In the genomic region with DNA sequence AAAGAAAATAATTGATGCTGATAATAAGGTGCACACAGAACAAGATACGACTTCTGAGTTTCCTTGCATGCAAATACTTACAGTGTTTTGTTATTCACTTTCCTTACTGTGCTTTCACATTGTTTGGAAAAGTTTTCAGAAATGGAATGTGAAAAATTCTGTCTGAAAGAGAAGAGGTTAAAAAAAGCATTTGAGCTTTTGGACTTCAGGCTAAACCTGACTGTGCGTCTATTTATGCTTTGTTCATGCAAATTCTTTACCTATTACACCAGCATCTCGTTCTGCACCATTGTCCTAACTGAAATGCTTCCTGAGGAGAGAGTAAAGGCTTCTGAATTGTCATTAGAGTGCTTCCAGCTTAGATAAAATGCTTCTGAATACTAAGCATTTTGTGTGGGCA, we compare ENCODE assay signal across 22 cellular contexts.
A peak's percentile ranks its signal among the peaks of the same experiment; 100 is the strongest.
DNase-seq lines count a peak whose midpoint lies in the region; ATAC-seq, FAIRE-seq and TF ChIP-seq lines count a peak whose summit lies in the region.
"Had no signal": no experiment of that assay in that cellular context is flagged by ENCODE, and none has a peak within 500 bp of the region (broad histone marks: within the 10 kb centered on the region; RNA-seq: fewer than 3 reads in every experiment).

No MANE protein-coding gene starts in this region.

- no peaks in the 10 kb centered on the region for H3K9me2 ChIP-seq in PC-9 (ENCODE audit: insufficient read depth)

- H2AFZ ChIP-seq in H1 (ENCODE audit: low read length) (no peak overlapping the region), PC-9 (no peak overlapping the region)

- no peak overlapping the region for H3K4ac ChIP-seq in H1 (replicated peaks; ENCODE audit: insufficient read length, low read depth, low read length)

- BruUV-seq in PC-9 (replicated peaks; lab: Mats Ljungman, UMichigan) = no TSS peak

- H3K36me3 ChIP-seq in H1 (ENCODE audit: control insufficient read depth in 2 of 4, insufficient read depth in 4 of 4, low read length in 3 of 4) (no peaks in the 10 kb centered on the region), left lung (no peaks in the 10 kb centered on the region), PC-9 (ENCODE audit: low read depth) (no peaks in the 10 kb centered on the region), esophagus squamous epithelium (no peaks in the 10 kb centered on the region)
- H3K36me3 ChIP-seq: left ventricle myocardium inferior, vagina had no signal

- no peak overlapping the region for H2BK15ac ChIP-seq in H1 (ENCODE audit: low read length)

- H3F3A ChIP-seq in PC-9 (ENCODE audit: insufficient read depth, low read depth) = no peaks in the 10 kb centered on the region

- WGBS in H1 (ENCODE audit: extremely low coverage in 1 of 2, insufficient coverage in 1 of 2, insufficient read length in 1 of 2, insufficient replicate concordance in 2 of 2, low coverage in 1 of 2, low lambda C conversion rate in 2 of 2, missing lambda C conversion rate in 1 of 2), 2 experiments = 8% methylated on average over 3 of the region's 3 CpGs; no CpG with 5 or more reads in 1 of the 2 experiments
- WGBS in esophagus squamous epithelium, 2 donors = 32 to 34% methylated on average over 3 of the region's 3 CpGs

- H3K23me2 ChIP-seq in H1 (ENCODE audit: low read depth, low read length) = no peaks in the 10 kb centered on the region

- DNase-seq in AG08396 (ENCODE audit: low spot score) (peak; percentile 8), M059J (ENCODE audit: low read depth) (peak; percentile 68), H1 (ENCODE audit: low read depth in 1 of 2, low spot score in 2 of 2) (peak in 1 of 2 experiments; percentile 34), left lung (no peak), NCI-H2081 treated with DMSO at 0.1 percent for 48 hours (lab: John Stamatoyannopoulos, UW) (no peak), PC-9 (no peak), esophagus squamous epithelium (lab: John Stamatoyannopoulos, UW) (no peak), Ammon's horn (ENCODE audit: low spot score) (no peak)
- DNase-seq: activated CD4-positive, alpha-beta T cell treated with anti-CD3 and anti-CD28 coated beads for 1 hour; activated gamma-delta T cell treated with Interleukin-2 at 50 U/mL for 16 hours; aorta; dermis blood vessel endothelial cell; hippocampal formation; left ventricle myocardium inferior; naive B cell; NCI-H1092 treated with DMSO at 0.1 percent for 48 hours; NCI-H2227 treated with DMSO at 0.1 percent for 48 hours; psoas muscle; T-helper 17 cell had no signal

- TF ChIP-seq RAD21 in H1 (IDR thresholded peaks at IDR 0.05 in 1 of 2, conservative IDR thresholded peaks at IDR 0.05 in 1 of 2; ENCODE audit: low read depth in 2 of 2, low read length in 2 of 2) = no peak

- H4K91ac ChIP-seq in H1 (replicated peaks; ENCODE audit: insufficient read length, low read length) = no peak overlapping the region

- CTCF ChIA-PET in H1 (lab: Charles Lee; ENCODE audit: partially characterized antibody) = interaction anchor here (1.2 kb wide), 1 partner anchor 20 kb away, joined by 3 read pairs; no protein-coding TSS in a partner anchor
- CTCF ChIA-PET in PC-9 (lab: Charles Lee) = no interaction called here

- no peak overlapping the region for H3K18ac ChIP-seq in H1 (ENCODE audit: extremely low read depth, low read length)

- ATAC-seq in left lung = peak; percentile 46
- ATAC-seq: psoas muscle, Right ventricle myocardium inferior, T-helper 17 cell had no signal

- intact Hi-C loops in left lung (cut with DNase I) (no loop called here), PC-9 (cut with micrococcal nuclease; ENCODE audit: unreplicated experiment) (no loop called here), esophagus squamous epithelium (cut with DNase I) (no loop called here)

- no peak for TF ChIP-seq EP300 in H1 (IDR thresholded peaks at IDR 0.05; ENCODE audit: borderline replicate concordance in 1 of 2, low read depth in 2 of 2, low read length in 2 of 2)

- no peak overlapping the region for H2BK120ac ChIP-seq in H1 (replicated peaks; ENCODE audit: low read depth, low read length)

- no peak overlapping the region for H2AK5ac ChIP-seq in H1 (ENCODE audit: low read depth, low read length)

- FAIRE-seq in H1 (lab: Jason Lieb, UNC) = peak; percentile 19

- H2BK20ac ChIP-seq in H1 (ENCODE audit: low read length) = no peak overlapping the region

- H3K4me2 ChIP-seq in H1 (ENCODE audit: insufficient read depth in 1 of 2, low read depth in 2 of 2, low read length in 2 of 2) = peak overlapping the region; percentile 25 to 40; a peak in 3 of 4 replicates
- no peak overlapping the region for H3K4me2 ChIP-seq in PC-9
- H3K4me2 ChIP-seq: KMS-11 had no signal

- no peak overlapping the region for H4K8ac ChIP-seq in H1 (ENCODE audit: extremely low read depth, insufficient read depth, low read length)

- H3K56ac ChIP-seq in H1 (replicated peaks; ENCODE audit: insufficient read length, low read depth, low read length) = no peak overlapping the region

- no peaks in the 10 kb centered on the region for H3K79me1 ChIP-seq in H1 (ENCODE audit: low read depth, low read length)

- H3K79me2 ChIP-seq in H1 (ENCODE audit: control insufficient read depth in 1 of 2, insufficient read depth in 2 of 2, low read length in 2 of 2) = no peaks in the 10 kb centered on the region
- H3K79me2 ChIP-seq in PC-9 (ENCODE audit: low read depth) = no peaks in the 10 kb centered on the region

- H3K9ac ChIP-seq in H1 (replicated peaks in 1 of 4; ENCODE audit: extremely low read depth in 1 of 4, low read depth in 3 of 4, low read length in 3 of 4) = no peak overlapping the region
- H3K9ac ChIP-seq: KMS-11 had no signal

- peak overlapping the region; percentile 19 for H4K5ac ChIP-seq in H1 (ENCODE audit: insufficient read length, low read depth, low read length)

- H3K4me1 ChIP-seq in H1 (replicated peaks in 1 of 4; ENCODE audit: control insufficient read depth in 3 of 4, insufficient read depth in 4 of 4, low read length in 3 of 4) (peaks cover 3 to 16% (median 6%) of the 10 kb centered on the region in 4 experiments; a peak in 6 of 7 replicates), left lung (peaks cover 0 to 4% of the 10 kb centered on the region in 2 donors), PC-9 (replicated peaks; ENCODE audit: insufficient read depth) (no peaks in the 10 kb centered on the region), esophagus squamous epithelium (no peaks in the 10 kb centered on the region)
- H3K4me1 ChIP-seq: left ventricle myocardium inferior, psoas muscle, vagina had no signal

- TF ChIP-seq CTCF in H1 (IDR thresholded peaks at IDR 0.05; ENCODE audit: control extremely low read depth in 1 of 3, insufficient read depth in 1 of 3, low read depth in 1 of 3, low read length in 3 of 3) = no peak
- TF ChIP-seq CTCF in left lung (IDR thresholded peaks at IDR 0.05) = no peak
- no peak for TF ChIP-seq CTCF in PC-9 (conservative IDR thresholded peaks at IDR 0.05)
- TF ChIP-seq CTCF in esophagus squamous epithelium (IDR thresholded peaks at IDR 0.05) = no peak

- H3K27me3 ChIP-seq in H1 (replicated peaks in 1 of 4; ENCODE audit: control insufficient read depth in 3 of 4, extremely low read depth in 1 of 4, insufficient read depth in 3 of 4, low read length in 3 of 4) (no peaks in the 10 kb centered on the region), left lung (no peaks in the 10 kb centered on the region), PC-9 (ENCODE audit: insufficient read depth, low read depth) (peaks cover 12% of the 10 kb centered on the region; the same call in 1 of the 2 replicates), esophagus squamous epithelium (no peaks in the 10 kb centered on the region)
- H3K27me3 ChIP-seq: vagina had no signal

- POLR2A ChIA-PET in H1 (lab: Charles Lee; ENCODE audit: partially characterized antibody) (no interaction called here), PC-9 (lab: Charles Lee; ENCODE audit: unreplicated experiment) (no interaction called here)

- H3K9me3 ChIP-seq in H1 (ENCODE audit: insufficient read depth in 2 of 2, low read depth in 1 of 2, low read length in 1 of 2) (no peaks in the 10 kb centered on the region), left lung (no peaks in the 10 kb centered on the region), PC-9 (ENCODE audit: insufficient read depth, low read depth) (no peaks in the 10 kb centered on the region), esophagus squamous epithelium (no peaks in the 10 kb centered on the region)
- H3K9me3 ChIP-seq: left ventricle myocardium inferior, psoas muscle, vagina had no signal

- H3K27ac ChIP-seq in H1 (ENCODE audit: low read depth, low read length) = no peak overlapping the region
- H3K27ac ChIP-seq in left lung = no peak overlapping the region
- no peak overlapping the region for H3K27ac ChIP-seq in PC-9
- no peak overlapping the region for H3K27ac ChIP-seq in esophagus squamous epithelium
- H3K27ac ChIP-seq: KMS-11, left ventricle myocardium inferior, psoas muscle, vagina had no signal

- no peak overlapping the region for H3K23ac ChIP-seq in H1 (ENCODE audit: insufficient read length)

- H2BK12ac ChIP-seq in H1 (ENCODE audit: low read depth, low read length) = no peak overlapping the region

- no peak for TF ChIP-seq POLR2A in H1 (IDR thresholded peaks at IDR 0.05; ENCODE audit: control extremely low read depth in 1 of 2, low read depth in 2 of 2, low read length in 2 of 2)
- no peak for TF ChIP-seq POLR2A in esophagus squamous epithelium (IDR thresholded peaks at IDR 0.05)

- no peak overlapping the region for H2BK5ac ChIP-seq in H1 (ENCODE audit: low read depth, low read length)

- H3K4me3 ChIP-seq in H1 (ENCODE audit: extremely low read depth in 1 of 4, insufficient read depth in 2 of 4, low read depth in 3 of 4, low read length in 4 of 4) (peak overlapping the region in 1 of 4 experiments; percentile 33; a peak in 1 of 8 replicates), left lung (no peak overlapping the region), PC-9 (no peak overlapping the region), esophagus squamous epithelium (no peak overlapping the region)
- H3K4me3 ChIP-seq: left ventricle myocardium inferior, psoas muscle, vagina had no signal

- H4K20me1 ChIP-seq in H1 (replicated peaks in 1 of 2; ENCODE audit: control insufficient read depth in 1 of 2, insufficient read depth in 2 of 2, low read length in 2 of 2) = no peaks in the 10 kb centered on the region
- H4K20me1 ChIP-seq in PC-9 (ENCODE audit: insufficient read depth) = no peaks in the 10 kb centered on the region

- H3K14ac ChIP-seq in H1 (ENCODE audit: insufficient read length) = no peak overlapping the region

TF ChIP-seq in H1, 55 proteins besides CTCF, POLR2A, EP300 and RAD21:
- TF ChIP-seq TEAD4 (IDR thresholded peaks at IDR 0.05; ENCODE audit: low read depth, low read length) (0 out of 2 replicates have a peak, but pooled peaks have one; percentile 2), NRF1 (IDR thresholded peaks at IDR 0.05; ENCODE audit: low read depth, low read length) (no peak)

Comparison
In these comparisons a context has a peak if more than half of its experiments do, and no peak if none do; other contexts are left out.
1. DNase-seq: peak in AG08396 (single experiment) and M059J (single experiment); none in left lung (0 of 2), NCI-H2081 treated with DMSO at 0.1 percent for 48 hours (single experiment), PC-9 (0 of 2), esophagus squamous epithelium (single experiment) and Ammon's horn (single experiment).